In genomic region chr11:12249590-12250260, GRCh38 we compare ENCODE assay signal across 1 cellular context.
TF ChIP-seq lines count a peak whose summit lies in the region.

No MANE protein-coding gene starts in this region.

TF ChIP-seq in H1, 55 proteins besides CTCF, POLR2A, EP300 and RAD21 (continued from another document):
- no peak for TF ChIP-seq TAF1 (IDR thresholded peaks at IDR 0.05; ENCODE audit: low read depth, low read length)
- no peak for TF ChIP-seq NANOG (IDR thresholded peaks at IDR 0.05; ENCODE audit: insufficient read depth, low read depth, low read length, poor library complexity, severe bottlenecking)
- no peak for TF ChIP-seq SP2 (IDR thresholded peaks at IDR 0.05; ENCODE audit: low read length)
- TF ChIP-seq, protein P1, sequence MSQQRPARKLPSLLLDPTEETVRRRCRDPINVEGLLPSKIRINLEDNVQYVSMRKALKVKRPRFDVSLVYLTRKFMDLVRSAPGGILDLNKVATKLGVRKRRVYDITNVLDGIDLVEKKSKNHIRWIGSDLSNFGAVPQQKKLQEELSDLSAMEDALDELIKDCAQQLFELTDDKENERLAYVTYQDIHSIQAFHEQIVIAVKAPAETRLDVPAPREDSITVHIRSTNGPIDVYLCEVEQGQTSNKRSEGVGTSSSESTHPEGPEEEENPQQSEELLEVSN (IDR thresholded peaks at IDR 0.05) = no peak
- TF ChIP-seq ATF3 (IDR thresholded peaks at IDR 0.05; ENCODE audit: insufficient read depth, low read depth, low read length) = no peak
- no peak for TF ChIP-seq NRF1 (IDR thresholded peaks at IDR 0.05; ENCODE audit: low read depth, low read length)
- TF ChIP-seq TAF7 (optimal IDR thresholded peaks at IDR 0.05; ENCODE audit: borderline replicate concordance, low read depth, low read length) = no peak
- no peak for TF ChIP-seq SIX5 (IDR thresholded peaks at IDR 0.05; ENCODE audit: low read depth, low read length)
- no peak for TF ChIP-seq ASH2L (IDR thresholded peaks at IDR 0.05; ENCODE audit: low read length)
